ENCODE assay signal across 8 cellular contexts in the genomic region with DNA sequence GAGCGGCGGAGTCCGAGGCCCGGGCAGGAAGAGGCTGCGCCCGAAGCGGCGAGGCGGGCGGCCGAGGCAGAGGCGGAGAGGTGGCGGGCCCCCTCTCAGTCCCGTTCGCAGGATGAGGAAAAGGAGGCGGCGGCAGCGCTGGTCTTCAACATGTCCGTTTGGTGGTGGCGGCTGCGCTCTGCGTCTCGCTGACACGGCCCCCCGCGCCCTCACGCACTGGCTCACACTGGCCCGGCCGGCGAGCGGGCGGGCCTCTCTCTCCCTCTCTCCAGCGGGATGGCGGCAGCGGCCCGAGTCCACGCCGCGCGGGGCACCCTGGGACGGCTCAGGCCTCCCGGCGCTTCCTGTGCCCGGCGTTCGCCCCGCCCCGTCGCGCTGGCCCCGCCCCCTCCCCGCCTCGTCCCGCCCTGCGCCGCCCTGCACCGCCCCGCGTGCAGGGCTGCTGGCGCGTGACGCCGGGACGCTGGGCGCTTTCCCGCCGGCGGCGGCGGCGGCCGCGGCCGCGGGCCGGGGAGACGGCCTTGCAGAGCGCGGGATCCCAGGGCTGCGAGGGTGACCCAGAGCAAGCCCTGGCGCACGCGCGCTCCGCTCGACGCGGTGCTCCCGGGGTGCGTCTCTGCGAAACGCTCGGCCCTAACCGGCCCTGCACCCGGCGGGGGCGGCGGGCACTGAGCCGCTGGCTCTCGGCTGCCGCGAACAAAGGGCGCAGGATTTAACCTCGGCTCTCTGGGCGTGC. TPM values are rescaled to one million over a fixed set of nuclear protein-coding genes. Genes with fewer than 3 reads are reported as not detected.
DNase-seq lines count a peak whose midpoint lies in the region; ATAC-seq and TF ChIP-seq lines count a peak whose summit lies in the region.

A gene with protein sequence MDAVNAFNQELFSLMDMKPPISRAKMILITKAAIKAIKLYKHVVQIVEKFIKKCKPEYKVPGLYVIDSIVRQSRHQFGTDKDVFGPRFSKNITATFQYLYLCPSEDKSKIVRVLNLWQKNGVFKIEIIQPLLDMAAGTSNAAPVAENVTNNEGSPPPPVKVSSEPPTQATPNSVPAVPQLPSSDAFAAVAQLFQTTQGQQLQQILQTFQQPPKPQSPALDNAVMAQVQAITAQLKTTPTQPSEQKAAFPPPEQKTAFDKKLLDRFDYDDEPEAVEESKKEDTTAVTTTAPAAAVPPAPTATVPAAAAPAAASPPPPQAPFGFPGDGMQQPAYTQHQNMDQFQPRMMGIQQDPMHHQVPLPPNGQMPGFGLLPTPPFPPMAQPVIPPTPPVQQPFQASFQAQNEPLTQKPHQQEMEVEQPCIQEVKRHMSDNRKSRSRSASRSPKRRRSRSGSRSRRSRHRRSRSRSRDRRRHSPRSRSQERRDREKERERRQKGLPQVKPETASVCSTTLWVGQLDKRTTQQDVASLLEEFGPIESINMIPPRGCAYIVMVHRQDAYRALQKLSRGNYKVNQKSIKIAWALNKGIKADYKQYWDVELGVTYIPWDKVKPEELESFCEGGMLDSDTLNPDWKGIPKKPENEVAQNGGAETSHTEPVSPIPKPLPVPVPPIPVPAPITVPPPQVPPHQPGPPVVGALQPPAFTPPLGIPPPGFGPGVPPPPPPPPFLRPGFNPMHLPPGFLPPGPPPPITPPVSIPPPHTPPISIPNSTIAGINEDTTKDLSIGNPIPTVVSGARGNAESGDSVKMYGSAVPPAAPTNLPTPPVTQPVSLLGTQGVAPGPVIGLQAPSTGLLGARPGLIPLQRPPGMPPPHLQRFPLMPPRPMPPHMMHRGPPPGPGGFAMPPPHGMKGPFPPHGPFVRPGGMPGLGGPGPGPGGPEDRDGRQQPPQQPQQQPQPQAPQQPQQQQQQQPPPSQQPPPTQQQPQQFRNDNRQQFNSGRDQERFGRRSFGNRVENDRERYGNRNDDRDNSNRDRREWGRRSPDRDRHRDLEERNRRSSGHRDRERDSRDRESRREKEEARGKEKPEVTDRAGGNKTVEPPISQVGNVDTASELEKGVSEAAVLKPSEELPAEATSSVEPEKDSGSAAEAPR (minus strand): TSS at position 317 of the 736 bp plus-strand sequence. CDS start 426 bp downstream, outside the sequence.

- no peaks in the 10 kb centered on the region for H3K36me3 ChIP-seq in kidney epithelial cell (ENCODE audit: control insufficient read depth, insufficient read depth, low read length)

- ATAC-seq in GM19035 (IDR thresholded peaks at IDR 0.05; ENCODE audit: unreplicated experiment), result peak; percentile 83
- ATAC-seq in HG03280 (IDR thresholded peaks at IDR 0.05; ENCODE audit: unreplicated experiment), result peak; percentile 83
- ATAC-seq in activated CD4-positive, CD25-positive, alpha-beta regulatory T cell treated with anti-CD3 and anti-CD28 coated beads, Interleukin-2, amount 50 U/mL, for 24 hours, result peak; percentile 86 to 89

- H3K27me3 ChIP-seq in kidney epithelial cell (ENCODE audit: control insufficient read depth, insufficient read depth, low read length), result no peaks in the 10 kb centered on the region

- no peak for TF ChIP-seq CTCF in kidney epithelial cell (IDR thresholded peaks at IDR 0.05; ENCODE audit: insufficient read depth, low read length, poor library complexity, severe bottlenecking)

- H3K4me3 ChIP-seq in kidney epithelial cell (ENCODE audit: low read depth, low read length), result peak within 1 kb of the TSS; percentile 72

- DNase-seq in AML-193 (lab: John Stamatoyannopoulos, UW) (peak; percentile 71 to 78), NCI-H226 (peak; percentile 91), cerebellum (ENCODE audit: low spot score) (peak; percentile 96), kidney epithelial cell (ENCODE audit: low read depth) (peak; percentile 28)
- peak; percentile 87 for DNase-seq in stimulated activated CD4-positive, alpha-beta T cell treated with anti-CD3 and anti-CD28 coated beads, Interleukin-15, amount 100 ng/mL, for 24 hours

RNA-seq across cellular contexts. Expression of the gene that starts here (rescaled TPM):
- total RNA-seq in cerebellum, result 17.8 TPM
- 13.3 and 14.2 TPM in 2 replicates for total RNA-seq in kidney epithelial cell

Comparison
In these comparisons a context has a peak if more than half of its experiments do, and no peak if none do; other contexts are left out.
1. Peak in every context shown above with its lines: DNase-seq, ATAC-seq and H3K4me3 ChIP-seq.
2. DNase-seq: peak in every context shown above with its lines; median percentile 96 in cerebellum; 91 in NCI-H226; 87 in stimulated activated CD4-positive, alpha-beta T cell treated with anti-CD3 and anti-CD28 coated beads, Interleukin-15, amount 100 ng/mL, for 24 hours; 74 in AML-193; 28 in kidney epithelial cell.